1 cellular context compared by ENCODE assay signal in genomic region chr1:182293119-182293589, GRCh38.
TF ChIP-seq lines count a peak whose summit lies in the region.

No MANE protein-coding gene starts in this region.

TF ChIP-seq in HepG2, 621 proteins besides CTCF, POLR2A, EP300 and RAD21 (continued from another document and continues in another):
- TF ChIP-seq THAP8 (CRISPR knock-in tag; IDR thresholded peaks at IDR 0.05; ENCODE audit: borderline replicate concordance), result no peak
- TF ChIP-seq ZNF672 (CRISPR knock-in tag; IDR thresholded peaks at IDR 0.05), result no peak
- no peak for TF ChIP-seq ZNF777 (CRISPR knock-in tag; IDR thresholded peaks at IDR 0.05)
- no peak for TF ChIP-seq RERE (CRISPR knock-in tag; IDR thresholded peaks at IDR 0.05; ENCODE audit: low read depth)
- TF ChIP-seq XRCC5 (optimal IDR thresholded peaks at IDR 0.05; ENCODE audit: low read length), result peak; percentile 60
- TF ChIP-seq DMTF1 (CRISPR knock-in tag; IDR thresholded peaks at IDR 0.05), result no peak
- no peak for TF ChIP-seq SALL2 (CRISPR knock-in tag; IDR thresholded peaks at IDR 0.05)
- no peak for TF ChIP-seq SRSF9 (IDR thresholded peaks at IDR 0.05; ENCODE audit: borderline replicate concordance, insufficient read depth, low read depth, low read length, poor library complexity, severe bottlenecking)
- peak; percentile 26 to 42; a peak in 1 of 4 replicates for TF ChIP-seq NR2F1 (CRISPR knock-in tag; IDR thresholded peaks at IDR 0.05)
- no peak for TF ChIP-seq ZNF598 (CRISPR knock-in tag; IDR thresholded peaks at IDR 0.05; ENCODE audit: borderline replicate concordance)
- TF ChIP-seq PRDM10 (CRISPR knock-in tag; IDR thresholded peaks at IDR 0.05; ENCODE audit: low read depth), result 0 out of 2 replicates have a peak, but pooled peaks have one; percentile 40
- no peak for TF ChIP-seq HMGA1 (CRISPR knock-in tag; conservative IDR thresholded peaks at IDR 0.05)
- peak; percentile 87; the same call in 1 of the 2 replicates for TF ChIP-seq THRA (CRISPR knock-in tag; IDR thresholded peaks at IDR 0.05; ENCODE audit: borderline replicate concordance)
- no peak for TF ChIP-seq CREB3 (CRISPR knock-in tag; IDR thresholded peaks at IDR 0.05)
- TF ChIP-seq ZBTB3 (CRISPR knock-in tag; IDR thresholded peaks at IDR 0.05; ENCODE audit: borderline replicate concordance, low read depth), result no peak
- peak; percentile 91 for TF ChIP-seq RXRB (CRISPR knock-in tag; IDR thresholded peaks at IDR 0.05; ENCODE audit: borderline replicate concordance)
- peak; percentile 36; the same call in 1 of the 2 replicates for TF ChIP-seq HNF1A (IDR thresholded peaks at IDR 0.05; ENCODE audit: low read depth)
- no peak; the same call in 1 of the 2 replicates for TF ChIP-seq HNF1A (CRISPR knock-in tag; IDR thresholded peaks at IDR 0.05; ENCODE audit: borderline replicate concordance)
- peak; percentile 76 for TF ChIP-seq ZMYM4 (CRISPR knock-in tag; IDR thresholded peaks at IDR 0.05)
- no peak for TF ChIP-seq KMT2A (CRISPR knock-in tag; IDR thresholded peaks at IDR 0.05)
- TF ChIP-seq ARID3A (IDR thresholded peaks at IDR 0.05; ENCODE audit: low read depth, low read length), result peak; percentile 37; the same call in 1 of the 2 replicates
- no peak for TF ChIP-seq HNRNPH1 (optimal IDR thresholded peaks at IDR 0.05; ENCODE audit: low read depth, low read length)
- peak; percentile 75 for TF ChIP-seq SAP130 (CRISPR knock-in tag; IDR thresholded peaks at IDR 0.05; ENCODE audit: low read depth)
- no peak for TF ChIP-seq TBP (CRISPR knock-in tag; IDR thresholded peaks at IDR 0.05)
- no peak for TF ChIP-seq ISX (CRISPR knock-in tag; conservative IDR thresholded peaks at IDR 0.05)
- no peak for TF ChIP-seq NCOA5 (CRISPR knock-in tag; IDR thresholded peaks at IDR 0.05)
- peak; percentile 95 for TF ChIP-seq SOX5 (CRISPR knock-in tag; IDR thresholded peaks at IDR 0.05; ENCODE audit: borderline replicate concordance)
- no peak for TF ChIP-seq TAF15 (IDR thresholded peaks at IDR 0.05; ENCODE audit: low read depth, low read length, poor library complexity, severe bottlenecking)
- no peak for TF ChIP-seq KLF11 (CRISPR knock-in tag; IDR thresholded peaks at IDR 0.05)
- TF ChIP-seq FIP1L1 (IDR thresholded peaks at IDR 0.05; ENCODE audit: borderline replicate concordance, insufficient read depth, low read depth, low read length), result no peak
- peak; percentile 93 for TF ChIP-seq MED1 (CRISPR knock-in tag; IDR thresholded peaks at IDR 0.05)
- TF ChIP-seq CBX5 (CRISPR knock-in tag; IDR thresholded peaks at IDR 0.05; ENCODE audit: borderline replicate concordance), result peak; percentile 70; the same call in 1 of the 2 replicates
- TF ChIP-seq IRF1 (CRISPR knock-in tag; IDR thresholded peaks at IDR 0.05; ENCODE audit: low read depth), result no peak
- TF ChIP-seq ELF4 (CRISPR knock-in tag; IDR thresholded peaks at IDR 0.05; ENCODE audit: borderline replicate concordance), result no peak
- no peak for TF ChIP-seq GFI1 (CRISPR knock-in tag; IDR thresholded peaks at IDR 0.05; ENCODE audit: borderline replicate concordance)
- no peak for TF ChIP-seq ZNF572 (CRISPR knock-in tag; IDR thresholded peaks at IDR 0.05)
- TF ChIP-seq TCF7L2 (IDR thresholded peaks at IDR 0.05; ENCODE audit: low read depth, low read length), result no peak
- TF ChIP-seq PAX8 (CRISPR knock-in tag; IDR thresholded peaks at IDR 0.05; ENCODE audit: borderline replicate concordance), result no peak
- no peak for TF ChIP-seq CAMTA2 (CRISPR knock-in tag; IDR thresholded peaks at IDR 0.05; ENCODE audit: borderline replicate concordance)
